1 cellular context compared by ENCODE assay signal in genomic region chr9:131696163-131696439, GRCh38.
TF ChIP-seq lines count a peak whose summit lies in the region.

No MANE protein-coding gene starts in this region.

TF ChIP-seq in H1, 55 proteins besides CTCF, POLR2A, EP300 and RAD21:
- TF ChIP-seq SUZ12 (IDR thresholded peaks at IDR 0.05; ENCODE audit: low read length), result no peak
